Comparison of ENCODE assay signal across 1 cellular context in the genomic region with DNA sequence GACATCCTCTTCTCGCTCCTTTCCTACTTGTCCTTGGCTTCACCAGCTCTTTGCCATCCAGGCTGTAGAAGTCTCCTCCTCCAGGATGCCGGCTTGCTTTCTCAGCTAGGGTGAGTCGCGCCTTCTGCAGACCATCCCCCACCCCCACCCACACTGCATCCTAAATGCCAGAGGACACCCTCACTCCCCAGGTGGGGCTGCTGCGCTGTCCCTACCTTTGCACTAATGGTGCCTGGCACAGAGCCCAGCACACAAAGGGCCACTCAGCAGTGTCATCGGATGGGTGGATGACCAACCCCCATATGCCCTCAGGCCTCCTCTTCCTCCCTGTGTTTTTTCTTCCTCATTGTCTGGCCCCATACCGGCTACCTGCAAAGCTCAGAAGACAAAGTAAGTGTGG.
TF ChIP-seq lines count a peak whose summit lies in the region.

No MANE protein-coding gene starts in this region.

TF ChIP-seq in A549, 52 proteins besides CTCF, POLR2A, EP300 and RAD21:
- TF ChIP-seq, protein P1, sequence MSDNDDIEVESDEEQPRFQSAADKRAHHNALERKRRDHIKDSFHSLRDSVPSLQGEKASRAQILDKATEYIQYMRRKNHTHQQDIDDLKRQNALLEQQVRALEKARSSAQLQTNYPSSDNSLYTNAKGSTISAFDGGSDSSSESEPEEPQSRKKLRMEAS (IDR thresholded peaks at IDR 0.05) = no peak
- TF ChIP-seq CBX2 (IDR thresholded peaks at IDR 0.05; ENCODE audit: borderline replicate concordance, low read depth) (no peak), RCOR1 (IDR thresholded peaks at IDR 0.05; ENCODE audit: low read depth, low read length) (no peak), JUNB (IDR thresholded peaks at IDR 0.05) (no peak), NFE2L2 (conservative IDR thresholded peaks at IDR 0.05; ENCODE audit: low read length) (no peak), SMC3 (IDR thresholded peaks at IDR 0.05) (no peak), EHF (CRISPR knock-in tag; IDR thresholded peaks at IDR 0.05) (no peak), ESRRA (IDR thresholded peaks at IDR 0.05; ENCODE audit: borderline replicate concordance, low read length) (no peak), CHD2 (IDR thresholded peaks at IDR 0.05; ENCODE audit: low read length, partially characterized antibody) (no peak), RARB (CRISPR knock-in tag; IDR thresholded peaks at IDR 0.05) (no peak), CEBPB (IDR thresholded peaks at IDR 0.05) (no peak), EHMT2 (IDR thresholded peaks at IDR 0.05; ENCODE audit: low read depth) (no peak)
- TF ChIP-seq, protein P2, sequence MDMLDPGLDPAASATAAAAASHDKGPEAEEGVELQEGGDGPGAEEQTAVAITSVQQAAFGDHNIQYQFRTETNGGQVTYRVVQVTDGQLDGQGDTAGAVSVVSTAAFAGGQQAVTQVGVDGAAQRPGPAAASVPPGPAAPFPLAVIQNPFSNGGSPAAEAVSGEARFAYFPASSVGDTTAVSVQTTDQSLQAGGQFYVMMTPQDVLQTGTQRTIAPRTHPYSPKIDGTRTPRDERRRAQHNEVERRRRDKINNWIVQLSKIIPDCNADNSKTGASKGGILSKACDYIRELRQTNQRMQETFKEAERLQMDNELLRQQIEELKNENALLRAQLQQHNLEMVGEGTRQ (IDR thresholded peaks at IDR 0.05) = no peak
- TF ChIP-seq, protein P3, sequence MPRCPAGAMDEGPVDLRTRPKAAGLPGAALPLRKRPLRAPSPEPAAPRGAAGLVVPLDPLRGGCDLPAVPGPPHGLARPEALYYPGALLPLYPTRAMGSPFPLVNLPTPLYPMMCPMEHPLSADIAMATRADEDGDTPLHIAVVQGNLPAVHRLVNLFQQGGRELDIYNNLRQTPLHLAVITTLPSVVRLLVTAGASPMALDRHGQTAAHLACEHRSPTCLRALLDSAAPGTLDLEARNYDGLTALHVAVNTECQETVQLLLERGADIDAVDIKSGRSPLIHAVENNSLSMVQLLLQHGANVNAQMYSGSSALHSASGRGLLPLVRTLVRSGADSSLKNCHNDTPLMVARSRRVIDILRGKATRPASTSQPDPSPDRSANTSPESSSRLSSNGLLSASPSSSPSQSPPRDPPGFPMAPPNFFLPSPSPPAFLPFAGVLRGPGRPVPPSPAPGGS (IDR thresholded peaks at IDR 0.05) = no peak
- TF ChIP-seq, protein P4, sequence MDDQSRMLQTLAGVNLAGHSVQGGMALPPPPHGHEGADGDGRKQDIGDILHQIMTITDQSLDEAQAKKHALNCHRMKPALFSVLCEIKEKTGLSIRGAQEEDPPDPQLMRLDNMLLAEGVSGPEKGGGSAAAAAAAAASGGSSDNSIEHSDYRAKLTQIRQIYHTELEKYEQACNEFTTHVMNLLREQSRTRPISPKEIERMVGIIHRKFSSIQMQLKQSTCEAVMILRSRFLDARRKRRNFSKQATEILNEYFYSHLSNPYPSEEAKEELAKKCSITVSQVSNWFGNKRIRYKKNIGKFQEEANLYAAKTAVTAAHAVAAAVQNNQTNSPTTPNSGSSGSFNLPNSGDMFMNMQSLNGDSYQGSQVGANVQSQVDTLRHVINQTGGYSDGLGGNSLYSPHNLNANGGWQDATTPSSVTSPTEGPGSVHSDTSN (IDR thresholded peaks at IDR 0.05) = no peak
- TF ChIP-seq, protein P5, sequence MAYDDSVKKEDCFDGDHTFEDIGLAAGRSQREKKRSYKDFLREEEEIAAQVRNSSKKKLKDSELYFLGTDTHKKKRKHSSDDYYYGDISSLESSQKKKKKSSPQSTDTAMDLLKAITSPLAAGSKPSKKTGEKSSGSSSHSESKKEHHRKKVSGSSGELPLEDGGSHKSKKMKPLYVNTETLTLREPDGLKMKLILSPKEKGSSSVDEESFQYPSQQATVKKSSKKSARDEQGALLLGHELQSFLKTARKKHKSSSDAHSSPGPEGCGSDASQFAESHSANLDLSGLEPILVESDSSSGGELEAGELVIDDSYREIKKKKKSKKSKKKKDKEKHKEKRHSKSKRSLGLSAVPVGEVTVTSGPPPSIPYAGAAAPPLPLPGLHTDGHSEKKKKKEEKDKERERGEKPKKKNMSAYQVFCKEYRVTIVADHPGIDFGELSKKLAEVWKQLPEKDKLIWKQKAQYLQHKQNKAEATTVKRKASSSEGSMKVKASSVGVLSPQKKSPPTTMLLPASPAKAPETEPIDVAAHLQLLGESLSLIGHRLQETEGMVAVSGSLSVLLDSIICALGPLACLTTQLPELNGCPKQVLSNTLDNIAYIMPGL (CRISPR knock-in tag; IDR thresholded peaks at IDR 0.05; ENCODE audit: borderline replicate concordance) = no peak
